ENCODE assay signal across 8 cellular contexts in genomic region chr5:37248387-37248969, GRCh38. TPM values are rescaled to one million over a fixed set of nuclear protein-coding genes. Genes with fewer than 3 reads are reported as not detected.
DNase-seq lines count a peak whose midpoint lies in the region; ATAC-seq and TF ChIP-seq lines count a peak whose summit lies in the region.

No MANE protein-coding gene starts in this region.

- H3K4me1 ChIP-seq in upper lobe of right lung, result peaks cover 19% of the 10 kb centered on the region

- no peak for ATAC-seq in upper lobe of right lung
- ATAC-seq in HG03135 (IDR thresholded peaks at IDR 0.05; ENCODE audit: unreplicated experiment), result no peak
- ATAC-seq in HG02763 (IDR thresholded peaks at IDR 0.05; ENCODE audit: unreplicated experiment), result no peak

- peak overlapping the region; percentile 84 for H3K27ac ChIP-seq in brain microvascular endothelial cell
- H3K27ac ChIP-seq in upper lobe of right lung, result peak overlapping the region; percentile 90

- H3K4me3 ChIP-seq in brain microvascular endothelial cell (ENCODE audit: low read depth, low read length) (peak overlapping the region; percentile 88), upper lobe of right lung (peak overlapping the region; percentile 74)

- in situ Hi-C loops in brain microvascular endothelial cell (cut with HindIII; ENCODE audit: low pct_ligation_motif_present, low sequenced_read_pairs), result no loop called here

- no peaks in the 10 kb centered on the region for H3K9me3 ChIP-seq in upper lobe of right lung

- TF ChIP-seq CTCF in brain microvascular endothelial cell (IDR thresholded peaks at IDR 0.05; ENCODE audit: low read depth, low read length, missing control alignments), result no peak
- TF ChIP-seq CTCF in upper lobe of right lung (IDR thresholded peaks at IDR 0.05), result no peak

- H3K36me3 ChIP-seq in brain microvascular endothelial cell (replicated peaks) (no peaks in the 10 kb centered on the region), upper lobe of right lung (no peaks in the 10 kb centered on the region)

- H3K27me3 ChIP-seq in brain microvascular endothelial cell (replicated peaks) (no peaks in the 10 kb centered on the region), upper lobe of right lung (no peaks in the 10 kb centered on the region)

- intact Hi-C loops in upper lobe of right lung (cut with DNase I), result no loop called here

- DNase-seq in Daoy (ENCODE audit: low read depth) (peak; percentile 23), M059J (ENCODE audit: low read depth) (peak; percentile 21), brain microvascular endothelial cell (peak; percentile 9), medulla oblongata (ENCODE audit: extremely low spot score) (peak; percentile 7), upper lobe of right lung (no peak), NCI-H1436 (lab: John Stamatoyannopoulos, UW) (no peak)

RNA-seq across cellular contexts. Expression of gene CPLANE1, which starts 0.7 kb away (rescaled TPM):
- total RNA-seq in Daoy (2014; rRNA removed; shearing (Covaris generic)), result 3.7 and 5.1 TPM in 2 replicates
- total RNA-seq in M059J (2014; rRNA removed; shearing (Covaris generic)), result 7.2 and 20.2 TPM in 2 replicates
- 18.7 TPM for total RNA-seq in upper lobe of right lung

Comparison
In these comparisons a context has a peak if more than half of its experiments do, and no peak if none do; other contexts are left out.
1. DNase-seq: peak in Daoy (single experiment), M059J (single experiment), brain microvascular endothelial cell (single experiment) and medulla oblongata (single experiment); none in upper lobe of right lung (single experiment) and NCI-H1436 (single experiment).